Comparison of ENCODE assay signal across 1 cellular context in the genomic region with DNA sequence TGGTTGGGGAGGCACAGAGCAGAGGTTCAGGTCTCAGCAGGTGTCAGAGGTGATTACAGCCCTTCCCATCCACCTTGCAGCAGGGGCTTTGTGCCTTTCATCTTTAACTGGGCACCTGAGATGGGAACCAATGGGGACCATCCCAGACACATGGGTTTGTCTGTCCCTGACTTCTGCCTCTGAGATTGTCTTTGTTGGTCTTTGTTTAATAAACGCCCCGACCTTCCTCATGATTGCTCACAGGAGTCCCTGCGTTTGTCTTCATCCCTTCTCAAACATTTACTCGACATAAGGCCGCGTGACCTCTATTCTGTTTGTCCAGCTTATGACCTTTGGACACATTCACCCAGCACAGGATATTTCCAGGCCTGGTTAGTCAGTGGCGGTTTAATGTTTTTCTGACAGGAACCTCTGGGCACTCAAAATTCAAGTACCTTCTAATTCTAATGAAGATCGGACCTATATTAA.
A peak's percentile ranks its signal among the peaks of the same experiment; 100 is the strongest.
TF ChIP-seq lines count a peak whose summit lies in the region.

No MANE protein-coding gene starts in this region.

TF ChIP-seq in HepG2, 621 proteins besides CTCF, POLR2A, EP300 and RAD21 (continued from another document and continues in another):
- TF ChIP-seq ELF3 (CRISPR knock-in tag; IDR thresholded peaks at IDR 0.05) = peak; percentile 63; the same call in 1 of the 2 replicates
- peak; percentile 76 for TF ChIP-seq FOXO1 (CRISPR knock-in tag; IDR thresholded peaks at IDR 0.05)
- TF ChIP-seq TBX3 (IDR thresholded peaks at IDR 0.05; ENCODE audit: borderline replicate concordance) = peak; percentile 43; the same call in 1 of the 2 replicates
- peak; percentile 65; the same call in 1 of the 2 replicates for TF ChIP-seq ZNF350 (CRISPR knock-in tag; IDR thresholded peaks at IDR 0.05; ENCODE audit: borderline replicate concordance, low read depth)
- TF ChIP-seq MTA1 (CRISPR knock-in tag; IDR thresholded peaks at IDR 0.05; ENCODE audit: borderline replicate concordance) = 0 out of 2 replicates have a peak, but pooled peaks have one; percentile 51
- no peak for TF ChIP-seq SYNCRIP (IDR thresholded peaks at IDR 0.05; ENCODE audit: insufficient read depth, low read depth, low read length)
- 0 out of 2 replicates have a peak, but pooled peaks have one; percentile 24 for TF ChIP-seq SP2 (CRISPR knock-in tag; IDR thresholded peaks at IDR 0.05)
- TF ChIP-seq HES4 (CRISPR knock-in tag; IDR thresholded peaks at IDR 0.05; ENCODE audit: borderline replicate concordance) = no peak
- no peak for TF ChIP-seq ZFP36 (IDR thresholded peaks at IDR 0.05; ENCODE audit: borderline replicate concordance, low read depth, low read length, partially characterized antibody)
- no peak for TF ChIP-seq ZNF678 (CRISPR knock-in tag; IDR thresholded peaks at IDR 0.05)
- TF ChIP-seq ZC3H13 (CRISPR knock-in tag; IDR thresholded peaks at IDR 0.05) = no peak
- no peak for TF ChIP-seq SALL2 (CRISPR knock-in tag; IDR thresholded peaks at IDR 0.05)
- TF ChIP-seq, protein P1, sequence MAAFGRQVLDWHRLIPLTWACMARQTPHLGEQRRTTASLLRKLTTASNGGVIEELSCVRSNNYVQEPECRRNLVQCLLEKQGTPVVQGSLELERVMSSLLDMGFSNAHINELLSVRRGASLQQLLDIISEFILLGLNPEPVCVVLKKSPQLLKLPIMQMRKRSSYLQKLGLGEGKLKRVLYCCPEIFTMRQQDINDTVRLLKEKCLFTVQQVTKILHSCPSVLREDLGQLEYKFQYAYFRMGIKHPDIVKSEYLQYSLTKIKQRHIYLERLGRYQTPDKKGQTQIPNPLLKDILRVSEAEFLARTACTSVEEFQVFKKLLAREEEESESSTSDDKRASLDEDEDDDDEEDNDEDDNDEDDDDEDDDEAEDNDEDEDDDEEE (CRISPR knock-in tag; IDR thresholded peaks at IDR 0.05) = no peak
- peak; percentile 97 for TF ChIP-seq NR2F6 (IDR thresholded peaks at IDR 0.05)
- TF ChIP-seq NR2F6 (CRISPR knock-in tag; IDR thresholded peaks at IDR 0.05) = peak; percentile 96
- TF ChIP-seq, protein P2, sequence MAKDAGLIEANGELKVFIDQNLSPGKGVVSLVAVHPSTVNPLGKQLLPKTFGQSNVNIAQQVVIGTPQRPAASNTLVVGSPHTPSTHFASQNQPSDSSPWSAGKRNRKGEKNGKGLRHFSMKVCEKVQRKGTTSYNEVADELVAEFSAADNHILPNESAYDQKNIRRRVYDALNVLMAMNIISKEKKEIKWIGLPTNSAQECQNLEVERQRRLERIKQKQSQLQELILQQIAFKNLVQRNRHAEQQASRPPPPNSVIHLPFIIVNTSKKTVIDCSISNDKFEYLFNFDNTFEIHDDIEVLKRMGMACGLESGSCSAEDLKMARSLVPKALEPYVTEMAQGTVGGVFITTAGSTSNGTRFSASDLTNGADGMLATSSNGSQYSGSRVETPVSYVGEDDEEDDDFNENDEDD (CRISPR knock-in tag; IDR thresholded peaks at IDR 0.05; ENCODE audit: borderline replicate concordance) = no peak
- TF ChIP-seq, protein P3, sequence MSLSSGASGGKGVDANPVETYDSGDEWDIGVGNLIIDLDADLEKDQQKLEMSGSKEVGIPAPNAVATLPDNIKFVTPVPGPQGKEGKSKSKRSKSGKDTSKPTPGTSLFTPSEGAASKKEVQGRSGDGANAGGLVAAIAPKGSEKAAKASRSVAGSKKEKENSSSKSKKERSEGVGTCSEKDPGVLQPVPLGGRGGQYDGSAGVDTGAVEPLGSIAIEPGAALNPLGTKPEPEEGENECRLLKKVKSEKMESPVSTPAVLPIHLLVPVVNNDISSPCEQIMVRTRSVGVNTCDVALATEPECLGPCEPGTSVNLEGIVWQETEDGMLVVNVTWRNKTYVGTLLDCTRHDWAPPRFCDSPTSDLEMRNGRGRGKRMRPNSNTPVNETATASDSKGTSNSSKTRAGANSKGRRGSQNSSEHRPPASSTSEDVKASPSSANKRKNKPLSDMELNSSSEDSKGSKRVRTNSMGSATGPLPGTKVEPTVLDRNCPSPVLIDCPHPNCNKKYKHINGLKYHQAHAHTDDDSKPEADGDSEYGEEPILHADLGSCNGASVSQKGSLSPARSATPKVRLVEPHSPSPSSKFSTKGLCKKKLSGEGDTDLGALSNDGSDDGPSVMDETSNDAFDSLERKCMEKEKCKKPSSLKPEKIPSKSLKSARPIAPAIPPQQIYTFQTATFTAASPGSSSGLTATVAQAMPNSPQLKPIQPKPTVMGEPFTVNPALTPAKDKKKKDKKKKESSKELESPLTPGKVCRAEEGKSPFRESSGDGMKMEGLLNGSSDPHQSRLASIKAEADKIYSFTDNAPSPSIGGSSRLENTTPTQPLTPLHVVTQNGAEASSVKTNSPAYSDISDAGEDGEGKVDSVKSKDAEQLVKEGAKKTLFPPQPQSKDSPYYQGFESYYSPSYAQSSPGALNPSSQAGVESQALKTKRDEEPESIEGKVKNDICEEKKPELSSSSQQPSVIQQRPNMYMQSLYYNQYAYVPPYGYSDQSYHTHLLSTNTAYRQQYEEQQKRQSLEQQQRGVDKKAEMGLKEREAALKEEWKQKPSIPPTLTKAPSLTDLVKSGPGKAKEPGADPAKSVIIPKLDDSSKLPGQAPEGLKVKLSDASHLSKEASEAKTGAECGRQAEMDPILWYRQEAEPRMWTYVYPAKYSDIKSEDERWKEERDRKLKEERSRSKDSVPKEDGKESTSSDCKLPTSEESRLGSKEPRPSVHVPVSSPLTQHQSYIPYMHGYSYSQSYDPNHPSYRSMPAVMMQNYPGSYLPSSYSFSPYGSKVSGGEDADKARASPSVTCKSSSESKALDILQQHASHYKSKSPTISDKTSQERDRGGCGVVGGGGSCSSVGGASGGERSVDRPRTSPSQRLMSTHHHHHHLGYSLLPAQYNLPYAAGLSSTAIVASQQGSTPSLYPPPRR (CRISPR knock-in tag; IDR thresholded peaks at IDR 0.05; ENCODE audit: borderline replicate concordance) = peak; percentile 96
- TF ChIP-seq, protein P4, sequence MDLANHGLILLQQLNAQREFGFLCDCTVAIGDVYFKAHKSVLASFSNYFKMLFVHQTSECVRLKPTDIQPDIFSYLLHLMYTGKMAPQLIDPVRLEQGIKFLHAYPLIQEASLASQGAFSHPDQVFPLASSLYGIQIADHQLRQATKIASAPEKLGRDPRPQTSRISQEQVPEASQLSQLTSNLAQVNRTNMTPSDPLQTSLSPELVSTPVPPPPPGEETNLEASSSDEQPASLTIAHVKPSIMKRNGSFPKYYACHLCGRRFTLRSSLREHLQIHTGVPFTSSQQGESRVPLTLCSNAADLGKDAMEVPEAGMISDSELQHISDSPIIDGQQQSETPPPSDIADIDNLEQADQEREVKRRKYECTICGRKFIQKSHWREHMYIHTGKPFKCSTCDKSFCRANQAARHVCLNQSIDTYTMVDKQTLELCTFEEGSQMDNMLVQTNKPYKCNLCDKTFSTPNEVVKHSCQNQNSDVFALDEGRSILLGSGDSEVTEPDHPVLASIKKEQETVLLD (CRISPR knock-in tag; IDR thresholded peaks at IDR 0.05; ENCODE audit: low read depth) = no peak
- no peak for TF ChIP-seq RFX3 (CRISPR knock-in tag; IDR thresholded peaks at IDR 0.05)
- TF ChIP-seq BRD4 (CRISPR knock-in tag; IDR thresholded peaks at IDR 0.05) = no peak
- TF ChIP-seq, protein P5, sequence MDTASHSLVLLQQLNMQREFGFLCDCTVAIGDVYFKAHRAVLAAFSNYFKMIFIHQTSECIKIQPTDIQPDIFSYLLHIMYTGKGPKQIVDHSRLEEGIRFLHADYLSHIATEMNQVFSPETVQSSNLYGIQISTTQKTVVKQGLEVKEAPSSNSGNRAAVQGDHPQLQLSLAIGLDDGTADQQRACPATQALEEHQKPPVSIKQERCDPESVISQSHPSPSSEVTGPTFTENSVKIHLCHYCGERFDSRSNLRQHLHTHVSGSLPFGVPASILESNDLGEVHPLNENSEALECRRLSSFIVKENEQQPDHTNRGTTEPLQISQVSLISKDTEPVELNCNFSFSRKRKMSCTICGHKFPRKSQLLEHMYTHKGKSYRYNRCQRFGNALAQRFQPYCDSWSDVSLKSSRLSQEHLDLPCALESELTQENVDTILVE (CRISPR knock-in tag; IDR thresholded peaks at IDR 0.05) = peak; percentile 61; the same call in 1 of the 2 replicates
- no peak for TF ChIP-seq ZNF296 (CRISPR knock-in tag; conservative IDR thresholded peaks at IDR 0.05)
- peak; percentile 80 for TF ChIP-seq ZNF792 (CRISPR knock-in tag; IDR thresholded peaks at IDR 0.05)
- TF ChIP-seq, protein P6, sequence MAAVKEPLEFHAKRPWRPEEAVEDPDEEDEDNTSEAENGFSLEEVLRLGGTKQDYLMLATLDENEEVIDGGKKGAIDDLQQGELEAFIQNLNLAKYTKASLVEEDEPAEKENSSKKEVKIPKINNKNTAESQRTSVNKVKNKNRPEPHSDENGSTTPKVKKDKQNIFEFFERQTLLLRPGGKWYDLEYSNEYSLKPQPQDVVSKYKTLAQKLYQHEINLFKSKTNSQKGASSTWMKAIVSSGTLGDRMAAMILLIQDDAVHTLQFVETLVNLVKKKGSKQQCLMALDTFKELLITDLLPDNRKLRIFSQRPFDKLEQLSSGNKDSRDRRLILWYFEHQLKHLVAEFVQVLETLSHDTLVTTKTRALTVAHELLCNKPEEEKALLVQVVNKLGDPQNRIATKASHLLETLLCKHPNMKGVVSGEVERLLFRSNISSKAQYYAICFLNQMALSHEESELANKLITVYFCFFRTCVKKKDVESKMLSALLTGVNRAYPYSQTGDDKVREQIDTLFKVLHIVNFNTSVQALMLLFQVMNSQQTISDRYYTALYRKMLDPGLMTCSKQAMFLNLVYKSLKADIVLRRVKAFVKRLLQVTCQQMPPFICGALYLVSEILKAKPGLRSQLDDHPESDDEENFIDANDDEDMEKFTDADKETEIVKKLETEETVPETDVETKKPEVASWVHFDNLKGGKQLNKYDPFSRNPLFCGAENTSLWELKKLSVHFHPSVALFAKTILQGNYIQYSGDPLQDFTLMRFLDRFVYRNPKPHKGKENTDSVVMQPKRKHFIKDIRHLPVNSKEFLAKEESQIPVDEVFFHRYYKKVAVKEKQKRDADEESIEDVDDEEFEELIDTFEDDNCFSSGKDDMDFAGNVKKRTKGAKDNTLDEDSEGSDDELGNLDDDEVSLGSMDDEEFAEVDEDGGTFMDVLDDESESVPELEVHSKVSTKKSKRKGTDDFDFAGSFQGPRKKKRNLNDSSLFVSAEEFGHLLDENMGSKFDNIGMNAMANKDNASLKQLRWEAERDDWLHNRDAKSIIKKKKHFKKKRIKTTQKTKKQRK (IDR thresholded peaks at IDR 0.05; ENCODE audit: low read length) = no peak
- 0 out of 2 replicates have a peak, but pooled peaks have one; percentile 34 for TF ChIP-seq GATA4 (IDR thresholded peaks at IDR 0.05; ENCODE audit: borderline replicate concordance, low read depth)
- TF ChIP-seq ZBTB21 (CRISPR knock-in tag; IDR thresholded peaks at IDR 0.05) = no peak
- no peak for TF ChIP-seq PCBP2 (optimal IDR thresholded peaks at IDR 0.05; ENCODE audit: low read depth, low read length, poor library complexity, severe bottlenecking)
- TF ChIP-seq SAP130 (CRISPR knock-in tag; IDR thresholded peaks at IDR 0.05; ENCODE audit: low read depth) = peak; percentile 97
- TF ChIP-seq, protein P7, sequence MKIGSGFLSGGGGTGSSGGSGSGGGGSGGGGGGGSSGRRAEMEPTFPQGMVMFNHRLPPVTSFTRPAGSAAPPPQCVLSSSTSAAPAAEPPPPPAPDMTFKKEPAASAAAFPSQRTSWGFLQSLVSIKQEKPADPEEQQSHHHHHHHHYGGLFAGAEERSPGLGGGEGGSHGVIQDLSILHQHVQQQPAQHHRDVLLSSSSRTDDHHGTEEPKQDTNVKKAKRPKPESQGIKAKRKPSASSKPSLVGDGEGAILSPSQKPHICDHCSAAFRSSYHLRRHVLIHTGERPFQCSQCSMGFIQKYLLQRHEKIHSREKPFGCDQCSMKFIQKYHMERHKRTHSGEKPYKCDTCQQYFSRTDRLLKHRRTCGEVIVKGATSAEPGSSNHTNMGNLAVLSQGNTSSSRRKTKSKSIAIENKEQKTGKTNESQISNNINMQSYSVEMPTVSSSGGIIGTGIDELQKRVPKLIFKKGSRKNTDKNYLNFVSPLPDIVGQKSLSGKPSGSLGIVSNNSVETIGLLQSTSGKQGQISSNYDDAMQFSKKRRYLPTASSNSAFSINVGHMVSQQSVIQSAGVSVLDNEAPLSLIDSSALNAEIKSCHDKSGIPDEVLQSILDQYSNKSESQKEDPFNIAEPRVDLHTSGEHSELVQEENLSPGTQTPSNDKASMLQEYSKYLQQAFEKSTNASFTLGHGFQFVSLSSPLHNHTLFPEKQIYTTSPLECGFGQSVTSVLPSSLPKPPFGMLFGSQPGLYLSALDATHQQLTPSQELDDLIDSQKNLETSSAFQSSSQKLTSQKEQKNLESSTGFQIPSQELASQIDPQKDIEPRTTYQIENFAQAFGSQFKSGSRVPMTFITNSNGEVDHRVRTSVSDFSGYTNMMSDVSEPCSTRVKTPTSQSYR (CRISPR knock-in tag; IDR thresholded peaks at IDR 0.05; ENCODE audit: borderline replicate concordance) = no peak
- no peak; the same call in 1 of the 2 replicates for TF ChIP-seq SMC3 (IDR thresholded peaks at IDR 0.05; ENCODE audit: low read length)
- TF ChIP-seq, protein P8, sequence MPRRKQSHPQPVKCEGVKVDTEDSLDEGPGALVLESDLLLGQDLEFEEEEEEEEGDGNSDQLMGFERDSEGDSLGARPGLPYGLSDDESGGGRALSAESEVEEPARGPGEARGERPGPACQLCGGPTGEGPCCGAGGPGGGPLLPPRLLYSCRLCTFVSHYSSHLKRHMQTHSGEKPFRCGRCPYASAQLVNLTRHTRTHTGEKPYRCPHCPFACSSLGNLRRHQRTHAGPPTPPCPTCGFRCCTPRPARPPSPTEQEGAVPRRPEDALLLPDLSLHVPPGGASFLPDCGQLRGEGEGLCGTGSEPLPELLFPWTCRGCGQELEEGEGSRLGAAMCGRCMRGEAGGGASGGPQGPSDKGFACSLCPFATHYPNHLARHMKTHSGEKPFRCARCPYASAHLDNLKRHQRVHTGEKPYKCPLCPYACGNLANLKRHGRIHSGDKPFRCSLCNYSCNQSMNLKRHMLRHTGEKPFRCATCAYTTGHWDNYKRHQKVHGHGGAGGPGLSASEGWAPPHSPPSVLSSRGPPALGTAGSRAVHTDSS (CRISPR knock-in tag; conservative IDR thresholded peaks at IDR 0.05) = no peak
- TF ChIP-seq SMAD1 (CRISPR knock-in tag; IDR thresholded peaks at IDR 0.05; ENCODE audit: borderline replicate concordance, low read depth) = no peak
- no peak for TF ChIP-seq ARID2 (CRISPR knock-in tag; IDR thresholded peaks at IDR 0.05; ENCODE audit: borderline replicate concordance)
- TF ChIP-seq ZNF788 (CRISPR knock-in tag; IDR thresholded peaks at IDR 0.05; ENCODE audit: borderline replicate concordance) = no peak; the same call in 1 of the 2 replicates
- TF ChIP-seq ZNF44 (CRISPR knock-in tag; IDR thresholded peaks at IDR 0.05) = no peak
- TF ChIP-seq U2AF2 (IDR thresholded peaks at IDR 0.05; ENCODE audit: low read depth, low read length) = no peak
- TF ChIP-seq HOXA9 (CRISPR knock-in tag; IDR thresholded peaks at IDR 0.05; ENCODE audit: borderline replicate concordance) = no peak
- TF ChIP-seq ZNF761 (CRISPR knock-in tag; conservative IDR thresholded peaks at IDR 0.05) = no peak
- TF ChIP-seq ZNF232 (CRISPR knock-in tag; IDR thresholded peaks at IDR 0.05; ENCODE audit: borderline replicate concordance) = no peak
- no peak for TF ChIP-seq NR3C1 (CRISPR knock-in tag; IDR thresholded peaks at IDR 0.05)
- no peak for TF ChIP-seq PHB2 (IDR thresholded peaks at IDR 0.05; ENCODE audit: partially characterized antibody)
- TF ChIP-seq ZNF766 (CRISPR knock-in tag; IDR thresholded peaks at IDR 0.05; ENCODE audit: borderline replicate concordance) = no peak
- TF ChIP-seq IKZF1 (IDR thresholded peaks at IDR 0.05) = no peak
